19 cellular contexts compared by ENCODE assay signal in the genomic region with DNA sequence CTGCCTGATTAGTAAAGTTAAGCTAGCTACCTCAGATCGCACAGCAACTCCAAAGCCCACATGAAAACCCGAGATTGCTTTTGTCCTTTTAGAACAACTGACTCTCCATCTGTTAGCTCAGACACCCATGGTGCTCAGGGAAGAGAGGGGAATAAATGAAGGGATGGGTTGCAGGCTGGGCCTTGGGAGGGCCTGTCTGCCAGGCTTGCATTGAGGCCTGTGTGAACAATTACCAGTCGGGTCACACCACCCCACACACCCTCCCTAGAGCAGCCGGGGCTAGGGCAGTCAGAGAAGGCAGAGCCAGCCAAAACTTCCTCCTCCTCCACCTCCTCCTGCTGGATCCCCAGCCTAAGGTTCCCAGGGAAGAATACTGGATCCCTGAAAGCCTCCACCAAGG. TPM values are rescaled to one million over a fixed set of nuclear protein-coding genes. Genes with fewer than 3 reads are reported as not detected.
DNase-seq lines count a peak whose midpoint lies in the region; ATAC-seq, FAIRE-seq and TF ChIP-seq lines count a peak whose summit lies in the region.
"Had no signal": no experiment of that assay in that cellular context is flagged by ENCODE, and none has a peak within 500 bp of the region (broad histone marks: within the 10 kb centered on the region; RNA-seq: fewer than 3 reads in every experiment).

No MANE protein-coding gene starts in this region.

- peaks cover 34% of the 10 kb centered on the region for H3K4me1 Mint-ChIP-seq in brain

- no peaks in the 10 kb centered on the region for H3K27me3 ChIP-seq in lower lobe of right lung (ENCODE audit: low read depth)
- H3K27me3 ChIP-seq: suprapubic skin had no signal

- no peaks in the 10 kb centered on the region for H3K36me3 Mint-ChIP-seq in brain

- H3K4me3 ChIP-seq in lower lobe of right lung, result no peak overlapping the region
- H3K4me3 ChIP-seq: HAP-1, suprapubic skin had no signal

- peaks cover 49% of the 10 kb centered on the region for H3K36me3 ChIP-seq in lower lobe of right lung

- H3K9me3 Mint-ChIP-seq in brain, result no peaks in the 10 kb centered on the region
- H3K9me3 Mint-ChIP-seq: CD4-positive, alpha-beta T cell; effector memory CD8-positive, alpha-beta T cell had no signal

- ATAC-seq in lower lobe of right lung (no peak), HG03442 (IDR thresholded peaks at IDR 0.05; ENCODE audit: unreplicated experiment) (no peak)
- ATAC-seq: effector memory CD8-positive, alpha-beta T cell; Panc1 had no signal

- peak overlapping the region; percentile 13 to 92 (median 87) for H3K27ac Mint-ChIP-seq in brain
- H3K27ac Mint-ChIP-seq: CD4-positive, alpha-beta T cell had no signal

- TF ChIP-seq CTCF in brain (conservative IDR thresholded peaks at IDR 0.05) (no peak), lower lobe of right lung (IDR thresholded peaks at IDR 0.05) (no peak)

- H3K27ac ChIP-seq in lower lobe of right lung, result no peak overlapping the region
- peak overlapping the region; percentile 53 for H3K27ac ChIP-seq in substantia nigra (ENCODE audit: low read depth, low read length, poor library complexity, severe bottlenecking)
- H3K27ac ChIP-seq: 22Rv1, suprapubic skin had no signal

- no peak overlapping the region for H3K4me3 Mint-ChIP-seq in brain
- H3K4me3 Mint-ChIP-seq: CD4-positive, alpha-beta T cell; effector memory CD8-positive, alpha-beta T cell had no signal

- H3K27me3 Mint-ChIP-seq in brain, result no peaks in the 10 kb centered on the region
- H3K27me3 Mint-ChIP-seq: CD4-positive, alpha-beta T cell; effector memory CD8-positive, alpha-beta T cell had no signal

- no peak for FAIRE-seq in GM12891 (lab: Jason Lieb, UNC)

- TF ChIP-seq POLR2A in GM12891 (IDR thresholded peaks at IDR 0.05; ENCODE audit: low read depth, low read length), result no peak

- intact Hi-C loops in lower lobe of right lung (cut with DNase I), result no loop called here

- no peaks in the 10 kb centered on the region for H3K9me3 ChIP-seq in lower lobe of right lung
- H3K9me3 ChIP-seq: HAP-1, suprapubic skin had no signal

- DNase-seq in DMS 273 (lab: John Stamatoyannopoulos, UW; ENCODE audit: unreplicated experiment) (peak; percentile 43), DMS 273 treated with DMSO at 0.1 percent for 48 hours (lab: John Stamatoyannopoulos, UW) (no peak), lower lobe of right lung (peak; percentile 24), substantia nigra (lab: John Stamatoyannopoulos, UW) (peak in 24 of 49 donors; percentile 5 to 52 (median 22)), GM12891 (ENCODE audit: insufficient read length, low spot score) (no peak), OCI-M2 (lab: John Stamatoyannopoulos, UW; ENCODE audit: unreplicated experiment) (no peak)
- DNase-seq: CD4-positive, alpha-beta T cell; effector memory CD8-positive, alpha-beta T cell; EL; NCI-H2029 treated with DMSO at 0.1 percent for 48 hours; NCI-H524 treated with DMSO at 0.1 percent for 48 hours; retina; stimulated activated CD4-positive, alpha-beta T cell treated with anti-CD3 and anti-CD28 coated beads, Interleukin-1b, Interleukin-23, amount 100 ng/mL, for 48 hours had no signal

- H3K4me1 ChIP-seq in lower lobe of right lung, result no peaks in the 10 kb centered on the region
- H3K4me1 ChIP-seq: HAP-1, suprapubic skin had no signal

TF ChIP-seq in GM12891, 5 proteins besides CTCF, POLR2A, EP300 and RAD21:
- no peak for TF ChIP-seq SPI1 (IDR thresholded peaks at IDR 0.05; ENCODE audit: low read depth, low read length)
- TF ChIP-seq PAX5 (IDR thresholded peaks at IDR 0.05; ENCODE audit: insufficient read depth, low read length, severe bottlenecking), result no peak
- no peak for TF ChIP-seq POLR2AphosphoS5 (IDR thresholded peaks at IDR 0.05; ENCODE audit: low read depth, low read length)
TF ChIP-seq in GM12891: peak in this region for 0.

RNA-seq across cellular contexts. Expression of a gene that starts 8.8 kb away (rescaled TPM):
- polyA plus RNA-seq in brain (ENCODE audit: insufficient read depth, low read depth, low replicate concordance), result 11.8 TPM
- total RNA-seq in lower lobe of right lung, result 45.5 TPM
- 6.9 TPM for polyA plus RNA-seq in GM12891 (2012; ENCODE audit: low read depth, missing spikeins)

RNA-seq across cellular contexts. Expression of a gene that starts 42.2 kb away (rescaled TPM):
- polyA plus RNA-seq in brain (ENCODE audit: insufficient read depth, low read depth, low replicate concordance), result 11.0 TPM
- 29.0 TPM for total RNA-seq in lower lobe of right lung
- 14.2 TPM for polyA plus RNA-seq in GM12891 (2012; ENCODE audit: low read depth, missing spikeins)

Comparison
In these comparisons a context has a peak if more than half of its experiments do, and no peak if none do; other contexts are left out.
1. DNase-seq: peak in DMS 273 (single experiment) and lower lobe of right lung (single experiment); none in DMS 273 treated with DMSO at 0.1 percent for 48 hours (single experiment), GM12891 (single experiment) and OCI-M2 (single experiment).